ENCODE assay signal across 8 cellular contexts in genomic region chr16:2520097-2520783, GRCh38. TPM values are rescaled to one million over a fixed set of nuclear protein-coding genes. Genes with fewer than 3 reads are reported as not detected.
DNase-seq lines count a peak whose midpoint lies in the region; TF ChIP-seq lines count a peak whose summit lies in the region.

Gene AMDHD2 (plus strand): TSS chr16:2520371. CDS start chr16:2520459, 88 bp downstream.

- H3K27me3 ChIP-seq in H7 (ENCODE audit: control insufficient read depth, insufficient read depth, low read length) (no peaks in the 10 kb centered on the region), right atrium auricular region (no peaks in the 10 kb centered on the region)

- H3K4me3 ChIP-seq in H7 (ENCODE audit: insufficient read depth, low read depth, low read length): peak within 1 kb of the TSS; percentile 61
- peak within 1 kb of the TSS; percentile 70 to 71 for H3K4me3 ChIP-seq in right atrium auricular region

- no peaks in the 10 kb centered on the region for H3K9me3 ChIP-seq in right atrium auricular region

- no peak for TF ChIP-seq CTCF in right atrium auricular region (IDR thresholded peaks at IDR 0.05)

- DNase-seq in CMK (ENCODE audit: low read depth): peak; percentile 60
- peak; percentile 99 for DNase-seq in H7
- peak; percentile 16 for DNase-seq in NCI-H1694 (lab: John Stamatoyannopoulos, UW)
- peak; percentile 94 for DNase-seq in right atrium auricular region (ENCODE audit: low spot score)
- DNase-seq in pulmonary artery endothelial cell (ENCODE audit: low read depth, low spot score): peak; percentile 63
- DNase-seq in ureter (ENCODE audit: low spot score): peak; percentile 92

- H3K27ac ChIP-seq in angular gyrus (ENCODE audit: low read depth, low read length) (peak within 1 kb of the TSS; percentile 70), right atrium auricular region (peak within 1 kb of the TSS; percentile 83 to 98)

- H3K4me1 ChIP-seq in right atrium auricular region: peaks cover 0 to 58% of the 10 kb centered on the region in 2 donors

- peaks cover 8% of the 10 kb centered on the region for H3K36me3 ChIP-seq in H7 (replicated peaks; ENCODE audit: control insufficient read depth, insufficient read depth, low read length)
- H3K36me3 ChIP-seq in right atrium auricular region: peaks cover 19% of the 10 kb centered on the region

- intact Hi-C loops in T-helper 2 cell treated with Interferon-gamma antibody and Interleukin-4, amounts not matched to agents 100 ng/mL and 5 ng/mL, for 36 hours (cut with micrococcal nuclease): loop anchor here (1.0 kb wide), 1 partner anchor 12 kb away; no protein-coding TSS in a partner anchor

RNA-seq across cellular contexts. Expression of gene AMDHD2, which starts in this region (rescaled TPM):
- total RNA-seq in H7 (2014; rRNA removed; shearing (Covaris generic)): 50.5 and 62.3 TPM in 2 replicates
- total RNA-seq in T-helper 2 cell treated with Interferon-gamma antibody and Interleukin-4, amounts not matched to agents 100 ng/mL and 5 ng/mL, for 36 hours: 41.2 and 44.8 TPM in 2 replicates
- total RNA-seq in right atrium auricular region (10 to 100 TPM; 10.6 to 12.6 TPM), pulmonary artery endothelial cell (30.2 and 36.6 TPM in 2 replicates), ureter (23.2 TPM)

Comparison
In these comparisons a context has a peak if more than half of its experiments do, and no peak if none do; other contexts are left out.
1. Peak in every context shown above with its lines: DNase-seq, H3K4me3 ChIP-seq and H3K27ac ChIP-seq.
2. DNase-seq: peak in every context shown above with its lines; median percentile 99 in H7; 94 in right atrium auricular region; 92 in ureter; 63 in pulmonary artery endothelial cell; 60 in CMK; 16 in NCI-H1694.